Comparison of ENCODE assay signal across 10 cellular contexts in the genomic region with DNA sequence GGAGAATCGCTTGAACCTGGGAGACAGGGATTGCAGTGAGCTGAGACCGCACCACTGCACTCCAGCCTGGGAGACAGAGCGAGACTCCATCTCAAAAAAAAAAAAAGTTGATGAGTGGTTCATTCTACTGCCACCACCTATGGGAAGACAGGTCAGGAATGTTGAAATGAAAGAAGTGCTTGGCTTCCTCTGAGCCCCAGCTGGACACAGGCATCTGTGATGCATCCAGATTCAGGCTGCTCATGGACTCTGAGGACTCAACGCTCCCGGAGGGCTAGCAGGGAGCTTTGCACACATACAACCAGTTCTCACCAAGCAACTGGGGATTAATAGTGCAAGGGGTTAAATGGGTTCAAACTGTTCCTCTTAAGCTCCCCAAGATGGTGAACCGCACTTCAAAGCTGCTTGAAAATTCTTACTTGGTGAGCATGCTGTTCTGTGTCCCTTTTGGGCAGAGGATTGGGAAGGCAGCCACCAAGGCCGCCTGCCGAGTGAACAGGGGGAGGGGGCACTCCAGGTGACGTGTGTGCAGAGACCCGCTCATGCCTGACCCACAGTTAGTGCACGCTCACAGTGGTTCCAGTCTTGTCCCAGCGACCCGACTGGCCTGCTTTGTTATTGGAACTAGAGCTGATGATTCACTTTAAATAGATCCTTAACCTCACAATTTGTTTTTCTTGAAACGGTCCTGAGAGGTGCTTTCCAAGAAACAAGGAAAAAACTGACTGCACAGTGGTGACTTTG. TPM values are rescaled to one million over a fixed set of nuclear protein-coding genes. Genes with fewer than 3 reads are reported as not detected.
DNase-seq lines count a peak whose midpoint lies in the region; ATAC-seq, FAIRE-seq and TF ChIP-seq lines count a peak whose summit lies in the region.
"Not testable (repeated sequence)": the region's sequence is repeated elsewhere in the genome, so short reads cannot be mapped to it uniquely, and the experiment has no call there.
"Had no signal": no experiment of that assay in that cellular context is flagged by ENCODE, and none has a peak within 500 bp of the region (broad histone marks: within the 10 kb centered on the region; RNA-seq: fewer than 3 reads in every experiment).

No MANE protein-coding gene starts in this region.

- not testable (repeated sequence) for H3K4me1 ChIP-seq in GM23338 (ENCODE audit: insufficient read depth); GM12878 (ENCODE audit: control insufficient read depth, insufficient read depth, low read length); neural progenitor cell
- peaks cover 12 to 21% of the 10 kb centered on the region in 2 donors for H3K4me1 ChIP-seq in thyroid gland

- H3K4me3 Mint-ChIP-seq in GM23338, neural progenitor cell: not testable (repeated sequence)

- POLR2A ChIA-PET in GM12878 (lab: Charles Lee), result not testable (repeated sequence)

- not testable (repeated sequence) for H4K20me1 ChIP-seq in GM23338 (replicated peaks; ENCODE audit: insufficient read depth); GM12878 (ENCODE audit: control insufficient read depth, insufficient read depth); neural progenitor cell (ENCODE audit: low read depth)

- not testable (repeated sequence) for H3K79me2 ChIP-seq in GM23338 (replicated peaks; ENCODE audit: insufficient read depth); GM12878 (ENCODE audit: control insufficient read depth, insufficient read depth, low read length); neural progenitor cell (ENCODE audit: low read depth)

- RAD21 ChIA-PET in GM12878 (lab: Charles Lee; ENCODE audit: unreplicated experiment), result not testable (repeated sequence)

- H3K36me3 Mint-ChIP-seq in GM23338 (ENCODE audit: low read depth); neural progenitor cell: not testable (repeated sequence)

- not testable (repeated sequence) for H3K4me3 ChIP-seq in GM23338; GM12878; fibroblast of mammary gland (ENCODE audit: control insufficient read depth, low read depth, low read length); neural progenitor cell; thyroid gland (replicated peaks in 1 of 3)

- WGBS in GM12878 (ENCODE audit: insufficient coverage, insufficient replicate concordance, low lambda C conversion rate, missing lambda C conversion rate), result 21% methylated on average over 13 of the region's 14 CpGs
- 22% methylated on average over 11 to 14 of the region's 14 CpGs for WGBS in thyroid gland, 2 donors

- not testable (repeated sequence) for TF ChIP-seq RAD21 in GM12878 (IDR thresholded peaks at IDR 0.05; ENCODE audit: insufficient read depth, low read depth, low read length)

- peak; percentile 90 for FAIRE-seq in RCC 7860 (lab: Jason Lieb, UNC)
- not testable (repeated sequence) for FAIRE-seq in GM12878 (lab: Jason Lieb, UNC)

- not testable (repeated sequence) for TF ChIP-seq EP300 in GM12878 (IDR thresholded peaks at IDR 0.05; ENCODE audit: borderline replicate concordance in 1 of 2, control insufficient read depth in 1 of 2, low read depth in 2 of 2, low read length in 2 of 2)

- not testable (repeated sequence) for H3K27ac Mint-ChIP-seq in GM23338
- peak overlapping the region; percentile 89 for H3K27ac Mint-ChIP-seq in neural progenitor cell

- H3K9me2 ChIP-seq in GM23338 (ENCODE audit: insufficient read depth), result not testable (repeated sequence)

- BruUV-seq in GM12878 (replicated peaks; lab: Mats Ljungman, UMichigan), result not testable (repeated sequence)

- not testable (repeated sequence) for H3K4me2 ChIP-seq in GM23338; GM12878 (ENCODE audit: control insufficient read depth, insufficient read depth)
- H3K4me2 ChIP-seq in neural progenitor cell, result peak overlapping the region; percentile 32

- SMC1A ChIA-PET in GM12878 (lab: Charles Lee; ENCODE audit: uncharacterized antibody, unreplicated experiment), result not testable (repeated sequence)

- not testable (repeated sequence) for H3F3A ChIP-seq in GM23338 (replicated peaks; ENCODE audit: low read depth); neural progenitor cell (ENCODE audit: low read depth)

- not testable (repeated sequence) for H3K27me3 Mint-ChIP-seq in GM23338 (ENCODE audit: insufficient read depth, low read depth, poor library complexity); neural progenitor cell (ENCODE audit: insufficient read depth, low read depth)

- H3K27me3 ChIP-seq in GM23338 (ENCODE audit: insufficient read depth); GM12878 (replicated peaks in 1 of 2; ENCODE audit: control insufficient read depth in 2 of 2, insufficient read depth in 2 of 2, low read length in 1 of 2); neural progenitor cell; thyroid gland: not testable (repeated sequence)

- H3K4me1 Mint-ChIP-seq in GM23338, result peaks cover 11% of the 10 kb centered on the region
- H3K4me1 Mint-ChIP-seq in neural progenitor cell, result peaks cover 13% of the 10 kb centered on the region

- DNase-seq in AG08395 (ENCODE audit: low spot score) (peak; percentile 18), RCC 7860 (ENCODE audit: low spot score) (peak; percentile 91), fibroblast of mammary gland (ENCODE audit: low read depth) (peak; percentile 36), kidney tubule cell (ENCODE audit: low spot score) (peak; percentile 98), neural progenitor cell (ENCODE audit: low spot score) (peak; percentile 26), thyroid gland (peak; percentile 100)
- DNase-seq in GM23338 (ENCODE audit: low spot score); GM12878 (ENCODE audit: low read depth, low spot score): not testable (repeated sequence)

- CTCF ChIA-PET in GM12878 (lab: Yijun Ruan, JAX), result not testable (repeated sequence)

- not testable (repeated sequence) for H3K9me3 Mint-ChIP-seq in GM23338, neural progenitor cell

- not testable (repeated sequence) for H3K9me3 ChIP-seq in GM12878 (replicated peaks; ENCODE audit: control insufficient read depth, insufficient read depth, low read length); neural progenitor cell (ENCODE audit: low read depth); thyroid gland

- H3K27ac ChIP-seq in GM23338 (ENCODE audit: low read depth); GM12878 (ENCODE audit: control insufficient read depth, insufficient read depth); neural progenitor cell: not testable (repeated sequence)
- peak overlapping the region in 2 of 3 donors; percentile 41 to 68 for H3K27ac ChIP-seq in thyroid gland

- not testable (repeated sequence) for TF ChIP-seq POLR2A in GM12878 (IDR thresholded peaks at IDR 0.05; ENCODE audit: low read depth, low read length); thyroid gland (IDR thresholded peaks at IDR 0.05)

- not testable (repeated sequence) for H3K36me3 ChIP-seq in GM23338 (ENCODE audit: insufficient read depth); GM12878 (ENCODE audit: control insufficient read depth in 2 of 2, insufficient read depth in 2 of 2, low read length in 1 of 2); neural progenitor cell; thyroid gland

- in situ Hi-C loops in GM12878 (cut with MboI), result not testable (repeated sequence)

- TF ChIP-seq CTCF in GM23338 (conservative IDR thresholded peaks at IDR 0.05; ENCODE audit: low read depth in 2 of 2); GM12878 (IDR thresholded peaks at IDR 0.05 in 2 of 3, conservative IDR thresholded peaks at IDR 0.05 in 1 of 3; ENCODE audit: control insufficient read depth in 2 of 3, extremely low read depth in 1 of 3, insufficient read depth in 1 of 3, low read depth in 3 of 3, low read length in 3 of 3); fibroblast of mammary gland (conservative IDR thresholded peaks at IDR 0.05; ENCODE audit: control insufficient read depth, insufficient read depth, low read depth, low read length); neural progenitor cell (IDR thresholded peaks at IDR 0.05); thyroid gland (IDR thresholded peaks at IDR 0.05): not testable (repeated sequence)

- not testable (repeated sequence) for H3K9ac ChIP-seq in GM12878 (ENCODE audit: control insufficient read depth, insufficient read depth, low read length); neural progenitor cell

- intact Hi-C loops in GM12878 (cut with micrococcal nuclease; ENCODE audit: unreplicated experiment); thyroid gland (cut with DNase I): not testable (repeated sequence)

- H2AFZ ChIP-seq in GM23338, result 0 out of 2 replicates have a peak overlapping the region, but pooled peaks have one; percentile 32
- H2AFZ ChIP-seq in GM12878 (ENCODE audit: control insufficient read depth, low read depth, low read length), result not testable (repeated sequence)
- peak overlapping the region; percentile 40 for H2AFZ ChIP-seq in neural progenitor cell (replicated peaks)

- ATAC-seq in GM23338, result peak; percentile 29
- peak; percentile 59 for ATAC-seq in GM12878

RNA-seq across cellular contexts. Expression of gene RNU1-4, which starts 32.1 kb away (rescaled TPM):
- under 0.01 TPM in 1 of 2 replicates, not detected in the other for total RNA-seq in GM23338 (2014; rRNA removed; shearing (Covaris generic))
- polyA plus RNA-seq in GM23338 (2016; fragmentation: Nextera tagmentation; extraction: Ambion mirVana) (not detected in 2 replicates), GM12878 (2011; rRNA removed) (82.4 and 113 TPM in 2 replicates), GM12878 (2014; fragmentation: Illumina TruSeq; extraction: Trizol) (not detected in 2 replicates), GM12878 (2014; fragmentation: Nextera tagmentation; extraction: Ambion mirVana) (1 to 10 TPM; 4.5 to 4.9 TPM), GM12878 (2014; rRNA removed) (not detected in 2 replicates), GM12878 (2016; fragmentation: Nextera tagmentation; extraction: Ambion mirVana) (1 to 10 TPM; 2.6 to 3.6 TPM)
- total RNA-seq in GM12878 (2013; cell fraction: nucleolus; rRNA removed), result under 0.01 TPM in 2 replicates
- total RNA-seq in GM12878 (2014; rRNA removed) (under 0.01 TPM in 2 replicates), GM12878 (2014; rRNA removed; fragmentation: Illumina TruSeq; extraction: Trizol) (20,946 and 25,634 TPM in 2 replicates), GM12878 (2021) (2,403 and 2,678 TPM in 2 replicates), neural progenitor cell (ENCODE audit: low replicate concordance) (under 0.01 TPM in 2 replicates), thyroid gland (under 1 TPM; under 0.01 TPM)
- polyA plus RNA-seq in GM12878 (2011; ENCODE audit: low read depth), result not detected
- polyA plus RNA-seq in GM12878 (2011; cell fraction: cytosol; rRNA removed), result under 0.01 TPM in 1 of 2 replicates, not detected in the other
- polyA plus RNA-seq in GM12878 (2011; cell fraction: nucleus; rRNA removed), result under 0.01 TPM in 2 replicates
- polyA plus RNA-seq in GM12878 (2012), result 66.2 TPM in 1 of 2 replicates, not detected in the other
- under 0.01 and 12,429 TPM in 2 replicates for polyA minus RNA-seq in GM12878 (2011; rRNA and poly(A)+ RNA removed)
- 90,580 and 95,504 TPM in 2 replicates for polyA minus RNA-seq in GM12878 (2011; cell fraction: cytosol; rRNA and poly(A)+ RNA removed)
- polyA minus RNA-seq in GM12878 (2011; cell fraction: nucleus; rRNA and poly(A)+ RNA removed), result 67,711 and 110,374 TPM in 2 replicates
- polyA plus RNA-seq: esophagus, thymus had no signal
